8 cellular contexts compared by ENCODE assay signal in the genomic region with DNA sequence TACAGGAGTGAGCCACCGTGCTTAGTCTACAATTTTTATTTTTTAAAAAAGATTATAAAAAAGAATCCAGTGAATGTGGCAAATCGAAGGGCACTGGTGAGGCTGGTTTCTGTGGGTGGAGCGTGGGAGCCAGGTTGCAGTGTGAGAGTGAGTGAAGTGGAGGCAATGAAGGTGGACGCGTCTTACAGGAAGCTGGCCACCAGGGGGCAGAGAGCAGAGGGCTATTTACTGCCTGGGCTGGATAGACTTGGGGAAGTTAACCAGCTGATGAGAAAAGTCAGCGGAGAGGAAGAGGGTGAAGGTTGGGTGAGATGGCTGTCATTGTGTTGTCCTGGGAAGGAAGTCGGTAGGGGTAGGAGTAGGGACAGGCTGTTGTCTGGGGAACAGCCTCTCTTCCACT. TPM values are rescaled to one million over a fixed set of nuclear protein-coding genes. Genes with fewer than 3 reads are reported as not detected.
DNase-seq lines count a peak whose midpoint lies in the region; ATAC-seq and TF ChIP-seq lines count a peak whose summit lies in the region.

No MANE protein-coding gene starts in this region.

- H3K4me3 ChIP-seq in right atrium auricular region: no peak overlapping the region

- H3K27ac ChIP-seq in right atrium auricular region: no peak overlapping the region

- no peaks in the 10 kb centered on the region for H3K27me3 ChIP-seq in right atrium auricular region

- peak; percentile 99 for ATAC-seq in GM19351 (IDR thresholded peaks at IDR 0.05; ENCODE audit: unreplicated experiment)
- ATAC-seq in HG03280 (IDR thresholded peaks at IDR 0.05; ENCODE audit: unreplicated experiment): peak; percentile 87

- TF ChIP-seq CTCF in right atrium auricular region (IDR thresholded peaks at IDR 0.05): peak; percentile 18 to 67

- no peaks in the 10 kb centered on the region for H3K36me3 ChIP-seq in right atrium auricular region

- no peaks in the 10 kb centered on the region for H3K9me3 ChIP-seq in right atrium auricular region

- no peaks in the 10 kb centered on the region for H3K4me1 ChIP-seq in right atrium auricular region

- DNase-seq in DMS 273 (lab: John Stamatoyannopoulos, UW; ENCODE audit: unreplicated experiment): peak; percentile 81
- DNase-seq in NOMO-1 treated with DMSO at 0.1 percent for 48 hours (lab: John Stamatoyannopoulos, UW; ENCODE audit: unreplicated experiment): peak; percentile 82
- DNase-seq in activated T-helper 9 cell treated with anti-CD3 and anti-CD28 coated beads, Interleukin-2, amount 50 U/mL, for 16 hours (ENCODE audit: low read depth): peak; percentile 3
- DNase-seq in right atrium auricular region (ENCODE audit: low spot score): no peak
- peak; percentile 6 for DNase-seq in stimulated activated CD4-positive, alpha-beta T cell treated with anti-CD3 and anti-CD28 coated beads, Interleukin-2, amount 100 ng/mL, for 4 hours (ENCODE audit: low read depth)
- no peak for DNase-seq in superior temporal gyrus (ENCODE audit: extremely low spot score)

RNA-seq across cellular contexts. Expression of a gene that starts 6.8 kb away (rescaled TPM):
- total RNA-seq in right atrium auricular region: not detected

RNA-seq across cellular contexts. Expression of a gene that starts 26.8 kb away (rescaled TPM):
- 1 to 10 TPM in 1 of 2 donors, under 1 TPM in 1; 0.44 to 1.1 TPM for total RNA-seq in right atrium auricular region

Comparison
In these comparisons a context has a peak if more than half of its experiments do, and no peak if none do; other contexts are left out.
1. DNase-seq: peak in DMS 273 (single experiment), NOMO-1 treated with DMSO at 0.1 percent for 48 hours (single experiment), activated T-helper 9 cell treated with anti-CD3 and anti-CD28 coated beads, Interleukin-2, amount 50 U/mL, for 16 hours (single experiment) and stimulated activated CD4-positive, alpha-beta T cell treated with anti-CD3 and anti-CD28 coated beads, Interleukin-2, amount 100 ng/mL, for 4 hours (single experiment); none in right atrium auricular region (single experiment) and superior temporal gyrus (single experiment).